ENCODE assay signal across 8 cellular contexts in genomic region chr6:170087421-170087780, GRCh38.
DNase-seq lines count a peak whose midpoint lies in the region; ATAC-seq and TF ChIP-seq lines count a peak whose summit lies in the region.
"Not testable (repeated sequence)": the region's sequence is repeated elsewhere in the genome, so short reads cannot be mapped to it uniquely, and the experiment has no call there.

No MANE protein-coding gene starts in this region.

- not testable (repeated sequence) for H3K9me3 ChIP-seq in CD4-positive, alpha-beta memory T cell (ENCODE audit: control insufficient read depth in 1 of 2, low read length in 2 of 2)

- H3K4me3 ChIP-seq in CD4-positive, alpha-beta memory T cell (ENCODE audit: low read length in 2 of 2): not testable (repeated sequence)

- H3K27me3 ChIP-seq in CD4-positive, alpha-beta memory T cell (ENCODE audit: insufficient read depth, low read length): not testable (repeated sequence)

- POLR2A ChIA-PET in CD4-positive, alpha-beta memory T cell (lab: Charles Lee; ENCODE audit: partially characterized antibody): interaction anchor here (1.0 to 3.8 kb wide), 5 partner anchors 60 to 221 kb away, joined by 3 to 42 read pairs (median 8); partner anchors contain the start of gene DLL1

- not testable (repeated sequence) for H3K36me3 ChIP-seq in CD4-positive, alpha-beta memory T cell (ENCODE audit: insufficient read depth, low read length)

- not testable (repeated sequence) for ATAC-seq in left cardiac atrium

- H3K36me3 Mint-ChIP-seq in CD4-positive, alpha-beta memory T cell; type B pancreatic cell: not testable (repeated sequence)

- H3K4me3 Mint-ChIP-seq in CD4-positive, alpha-beta memory T cell; type B pancreatic cell: not testable (repeated sequence)

- not testable (repeated sequence) for H3K9me3 Mint-ChIP-seq in CD4-positive, alpha-beta memory T cell; type B pancreatic cell

- not testable (repeated sequence) for DNase-seq in CD4-positive, alpha-beta memory T cell
- peak; percentile 17 for DNase-seq in activated CD4-positive, CD25-positive, alpha-beta regulatory T cell treated with anti-CD3 and anti-CD28 coated beads, Interleukin-2, amount 50 U/mL, for 72 hours
- DNase-seq in activated effector memory CD4-positive, alpha-beta T cell treated with anti-CD3 and anti-CD28 coated beads, Interleukin-2, amount 50 U/mL, for 16 hours: peak; percentile 67
- peak; percentile 44 for DNase-seq in effector CD8-positive, alpha-beta T cell (lab: John Stamatoyannopoulos, UW)
- DNase-seq in left cardiac atrium (peak; percentile 37), mesenteric fat pad (ENCODE audit: low spot score) (peak; percentile 81), type B pancreatic cell (ENCODE audit: extremely low spot score, unreplicated experiment) (peak; percentile 70)
- DNase-seq in stimulated activated CD4-positive, alpha-beta T cell treated with anti-CD3 and anti-CD28 coated beads, Interleukin-15, amount 100 ng/mL, for 24 hours: peak; percentile 23

- intact Hi-C loops in CD4-positive, alpha-beta memory T cell (cut with micrococcal nuclease): loop anchor here (5.0 kb wide), 2 partner anchors 205 to 220 kb away; partner anchors contain the start of genes DLL1 and FAM120B
- intact Hi-C loops in left cardiac atrium (cut with DNase I): not testable (repeated sequence)

- CTCF ChIA-PET in CD4-positive, alpha-beta memory T cell (lab: Charles Lee; ENCODE audit: partially characterized antibody): interaction anchor here (2.9 kb wide), 1 partner anchor 60 kb away, joined by 17 read pairs; no protein-coding TSS in a partner anchor

- H3K27ac ChIP-seq in CD4-positive, alpha-beta memory T cell (ENCODE audit: low read depth, low read length): peak overlapping the region; percentile 40

- not testable (repeated sequence) for H3K27ac Mint-ChIP-seq in CD4-positive, alpha-beta memory T cell; type B pancreatic cell

- H3K4me1 Mint-ChIP-seq in CD4-positive, alpha-beta memory T cell: peaks cover 22 to 51% (median 36%) of the 10 kb centered on the region in 4 donors
- H3K4me1 Mint-ChIP-seq in type B pancreatic cell (ENCODE audit: unreplicated experiment): not testable (repeated sequence)

- not testable (repeated sequence) for TF ChIP-seq CTCF in type B pancreatic cell (conservative IDR thresholded peaks at IDR 0.05)

- H3K27me3 Mint-ChIP-seq in CD4-positive, alpha-beta memory T cell: not testable (repeated sequence)
- H3K27me3 Mint-ChIP-seq in type B pancreatic cell: peaks cover 18% of the 10 kb centered on the region

- peaks cover 25% of the 10 kb centered on the region for H3K4me1 ChIP-seq in CD4-positive, alpha-beta memory T cell (ENCODE audit: insufficient read depth, low read length)
